ENCODE assay signal across 32 cellular contexts in the genomic region with DNA sequence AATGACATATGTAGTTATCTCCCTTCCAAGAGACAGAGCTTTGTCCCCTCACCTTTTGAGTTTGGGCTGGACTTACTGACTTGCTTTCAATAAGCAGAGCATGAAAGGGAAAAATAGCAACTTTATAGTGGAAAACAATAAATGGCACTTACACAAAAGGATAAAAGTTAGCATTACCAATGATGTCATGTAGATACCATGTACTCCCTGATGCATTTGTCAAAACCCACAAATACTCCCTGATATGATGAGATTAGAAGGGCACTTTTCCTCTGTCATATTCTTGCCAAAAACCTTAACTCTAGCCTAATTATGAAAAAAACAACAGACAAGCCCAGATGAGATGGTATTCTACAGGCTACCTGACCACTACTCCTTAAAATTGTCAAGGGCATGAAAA.
"Had no signal": no experiment of that assay in that cellular context is flagged by ENCODE, and none has a peak within 500 bp of the region (broad histone marks: within the 10 kb centered on the region; RNA-seq: fewer than 3 reads in every experiment).

No MANE protein-coding gene starts in this region.

- H3K4me3 Mint-ChIP-seq: activated B cell treated with CpG ODN at 0.5 μM for 24 hours; activated naive CD8-positive, alpha-beta T cell treated with anti-CD3 and anti-CD28 coated beads, Interleukin-2, amount 10 ng/mL, durations not matched to agents 7 days and 5 days; central memory CD8-positive, alpha-beta T cell; dendritic cell treated with granulocyte-macrophage colony-stimulating factor and Interleukin-4, amounts not matched to agents 40 ng/mL and 50 ng/mL, for 4 days; naive thymus-derived CD4-positive, alpha-beta T cell; stimulated activated memory B cell treated with anti-CD40 and anti-IgM and Interleukin-4, amounts not matched to agents 10 μg/mL and 1 μg/mL and 100 μg/mL, for 72 hours; stimulated activated naive CD8-positive, alpha-beta T cell treated with anti-CD3 and anti-CD28 coated beads, Interleukin-15, amount 100 ng/mL, for 72 hours; T-helper 1 cell treated with Interleukin-12 subunit alpha and Interleukin-12 subunit beta and Interleukin-4 antibody, amounts not matched to agents 30 μg/mL and 1 μg/mL, for 36 hours had no signal

- DNase-seq: activated B cell treated with CpG ODN at 0.5 μM for 24 hours; activated CD4-positive, alpha-beta T cell treated with anti-CD3 and anti-CD28 coated beads, Interleukin-2, amount 50 U/mL, for 1 hour; activated effector memory CD4-positive, alpha-beta T cell treated with Interleukin-2 at 50 U/mL for 16 hours; activated naive CD4-positive, alpha-beta T cell treated with Interleukin-2 at 50 U/mL for 16 hours; activated naive CD8-positive, alpha-beta T cell treated with anti-CD3 and anti-CD28 coated beads, Interleukin-2, amount 10 ng/mL, durations not matched to agents 7 days and 5 days; activated T-cell treated with anti-CD3 and anti-CD28 coated beads for 4 hours; amniotic stem cell; effector CD4-positive, alpha-beta T cell; esophagus squamous epithelium; left colon; midbrain; naive thymus-derived CD4-positive, alpha-beta T cell; ovary; retina; sigmoid colon; stimulated activated CD4-positive, alpha-beta T cell treated with anti-CD3 and anti-CD28 coated beads, Interleukin-1b, Interleukin-23, amount 100 ng/mL, for 48 hours; stimulated activated CD4-positive, alpha-beta T cell treated with anti-CD3 and anti-CD28 coated beads, Interleukin-4, amount 100 ng/mL, for 4 hours; stimulated activated CD8-positive, alpha-beta memory T cell treated with anti-CD3 and anti-CD28 coated beads, Interleukin-4, amount 100 ng/mL, for 48 hours; stimulated activated naive CD8-positive, alpha-beta T cell treated with anti-CD3 and anti-CD28 coated beads, Interleukin-15, amount 100 ng/mL, for 72 hours; substantia nigra; T-helper 9 cell; upper lobe of left lung had no signal

- H3K9me3 Mint-ChIP-seq: central memory CD8-positive, alpha-beta T cell had no signal

- H3K4me3 ChIP-seq: esophagus squamous epithelium, gastroesophageal sphincter, hepatocyte, ovary, prostate gland, sigmoid colon, smooth muscle cell, upper lobe of left lung, vagina had no signal

- H3K27me3 Mint-ChIP-seq: activated B cell treated with CpG ODN at 0.5 μM for 24 hours; activated naive CD8-positive, alpha-beta T cell treated with anti-CD3 and anti-CD28 coated beads, Interleukin-2, amount 10 ng/mL, durations not matched to agents 7 days and 5 days; central memory CD8-positive, alpha-beta T cell; dendritic cell treated with granulocyte-macrophage colony-stimulating factor and Interleukin-4, amounts not matched to agents 40 ng/mL and 50 ng/mL, for 4 days; naive thymus-derived CD4-positive, alpha-beta T cell; stimulated activated memory B cell treated with anti-CD40 and anti-IgM and Interleukin-4, amounts not matched to agents 10 μg/mL and 1 μg/mL and 100 μg/mL, for 72 hours; stimulated activated naive CD8-positive, alpha-beta T cell treated with anti-CD3 and anti-CD28 coated beads, Interleukin-15, amount 100 ng/mL, for 72 hours had no signal

- H3K27ac Mint-ChIP-seq: activated B cell treated with CpG ODN at 0.5 μM for 24 hours; activated naive CD8-positive, alpha-beta T cell treated with anti-CD3 and anti-CD28 coated beads, Interleukin-2, amount 10 ng/mL, durations not matched to agents 7 days and 5 days; dendritic cell treated with granulocyte-macrophage colony-stimulating factor and Interleukin-4, amounts not matched to agents 40 ng/mL and 50 ng/mL, for 4 days; naive thymus-derived CD4-positive, alpha-beta T cell; stimulated activated memory B cell treated with anti-CD40 and anti-IgM and Interleukin-4, amounts not matched to agents 10 μg/mL and 1 μg/mL and 100 μg/mL, for 72 hours; T-helper 1 cell treated with Interleukin-12 subunit alpha and Interleukin-12 subunit beta and Interleukin-4 antibody, amounts not matched to agents 30 μg/mL and 1 μg/mL, for 36 hours had no signal

- FAIRE-seq: keratinocyte had no signal

- H3K4me1 Mint-ChIP-seq: activated naive CD8-positive, alpha-beta T cell treated with anti-CD3 and anti-CD28 coated beads, Interleukin-2, amount 10 ng/mL, durations not matched to agents 7 days and 5 days; stimulated activated naive CD8-positive, alpha-beta T cell treated with anti-CD3 and anti-CD28 coated beads, Interleukin-15, amount 100 ng/mL, for 72 hours had no signal
